In genomic region chr5:137735531-137736284, GRCh38 we compare ENCODE assay signal across 8 cellular contexts. TPM values are rescaled to one million over a fixed set of nuclear protein-coding genes. Genes with fewer than 3 reads are reported as not detected.
DNase-seq lines count a peak whose midpoint lies in the region; ATAC-seq lines count a peak whose summit lies in the region.

KLHL3 (minus strand) TSS chr5:137736089; CDS start chr5:137735646, 443 bp downstream.

- intact Hi-C loops in Right ventricle myocardium inferior (cut with DNase I) = loop anchor here (2.0 kb wide), 1 partner anchor 69 kb away; no protein-coding TSS in a partner anchor

- peak within 1 kb of the TSS; percentile 54 for H3K4me3 ChIP-seq in neuron (ENCODE audit: low read length)

- H3K9me3 ChIP-seq in neuron (ENCODE audit: low read length) = no peaks in the 10 kb centered on the region

- ATAC-seq in HG02852 (IDR thresholded peaks at IDR 0.05; ENCODE audit: unreplicated experiment) (peak; percentile 66), Right ventricle myocardium inferior (peak; percentile 45), GM19324 (IDR thresholded peaks at IDR 0.05; ENCODE audit: low FRiP score, unreplicated experiment) (no peak)

- DNase-seq in NCI-H2196 (lab: John Stamatoyannopoulos, UW; ENCODE audit: unreplicated experiment) (peak; percentile 42), NCI-H2196 treated with DMSO at 0.1 percent for 48 hours (lab: John Stamatoyannopoulos, UW; ENCODE audit: unreplicated experiment) (no peak), NCI-H748 (lab: John Stamatoyannopoulos, UW; ENCODE audit: unreplicated experiment) (peak; percentile 69), Right ventricle myocardium inferior (ENCODE audit: missing footprints) (no peak)
- DNase-seq in activated naive CD4-positive, alpha-beta T cell treated with anti-CD3 and anti-CD28 coated beads, Interleukin-2, amount 50 U/mL, for 16 hours = peak; percentile 35

- no peaks in the 10 kb centered on the region for H3K36me3 ChIP-seq in neuron (ENCODE audit: insufficient read depth, low read length)

- H3K27me3 ChIP-seq in neuron (ENCODE audit: insufficient read depth, low read length) = no peaks in the 10 kb centered on the region

- peak within 1 kb of the TSS; percentile 47 for H2AFZ ChIP-seq in neuron (ENCODE audit: low read depth, low read length)

- peaks cover 14% of the 10 kb centered on the region for H3K4me1 ChIP-seq in neuron (ENCODE audit: insufficient read depth, low read length)

RNA-seq across cellular contexts. Expression of gene KLHL3, which starts in this region (rescaled TPM):
- total RNA-seq in Right ventricle myocardium inferior = 23.3 TPM

Comparison
In these comparisons a context has a peak if more than half of its experiments do, and no peak if none do; other contexts are left out.
1. DNase-seq: peak in NCI-H2196 (single experiment), NCI-H748 (single experiment) and activated naive CD4-positive, alpha-beta T cell treated with anti-CD3 and anti-CD28 coated beads, Interleukin-2, amount 50 U/mL, for 16 hours (single experiment); none in NCI-H2196 treated with DMSO at 0.1 percent for 48 hours (single experiment) and Right ventricle myocardium inferior (single experiment).